Comparison of ENCODE assay signal across 17 cellular contexts in genomic region chr6:129890701-129891100, GRCh38. TPM values are rescaled to one million over a fixed set of nuclear protein-coding genes. Genes with fewer than 3 reads are reported as not detected.
A peak's percentile ranks its signal among the peaks of the same experiment; 100 is the strongest.
DNase-seq lines count a peak whose midpoint lies in the region; ATAC-seq and TF ChIP-seq lines count a peak whose summit lies in the region.
"Had no signal": no experiment of that assay in that cellular context is flagged by ENCODE, and none has a peak within 500 bp of the region (broad histone marks: within the 10 kb centered on the region; RNA-seq: fewer than 3 reads in every experiment).

No MANE protein-coding gene starts in this region.

- ATAC-seq in HG02885 (IDR thresholded peaks at IDR 0.05; ENCODE audit: poor library complexity, unreplicated experiment), result peak; percentile 43
- peak; percentile 44 for ATAC-seq in activated T-helper 17 cell treated with anti-CD3 and anti-CD28 coated beads, Interleukin-2, amount 50 U/mL, for 72 hours (replicated peaks)
- ATAC-seq in HG03039 (IDR thresholded peaks at IDR 0.05; ENCODE audit: unreplicated experiment), result no peak
- ATAC-seq: effector memory CD8-positive, alpha-beta T cell; gastrocnemius medialis; WTC11 had no signal

- H3K4me3 Mint-ChIP-seq in activated T-helper 17 cell treated with anti-CD3 and anti-CD28 coated beads, Interleukin-2, amount 50 U/mL, for 72 hours, result no peak overlapping the region
- H3K4me3 Mint-ChIP-seq: activated naive CD8-positive, alpha-beta T cell; effector memory CD8-positive, alpha-beta T cell; WTC11 had no signal

- TF ChIP-seq CTCF in prostate gland (IDR thresholded peaks at IDR 0.05), result no peak

- no peak overlapping the region for H3K27ac Mint-ChIP-seq in activated T-helper 17 cell treated with anti-CD3 and anti-CD28 coated beads, Interleukin-2, amount 50 U/mL, for 72 hours
- H3K27ac Mint-ChIP-seq: activated naive CD8-positive, alpha-beta T cell had no signal

- no peak for TF ChIP-seq POLR2A in prostate gland (IDR thresholded peaks at IDR 0.05)

- DNase-seq in ELR (ENCODE audit: low read depth) (peak; percentile 67), kidney tubule cell (ENCODE audit: low spot score) (peak; percentile 85), NCI-H2171 (lab: John Stamatoyannopoulos, UW) (no peak), prostate gland (ENCODE audit: low spot score) (no peak)
- DNase-seq in activated naive CD4-positive, alpha-beta T cell treated with Interleukin-2 at 50 U/mL for 16 hours, result no peak
- DNase-seq: central memory CD4-positive, alpha-beta T cell; effector memory CD8-positive, alpha-beta T cell; gastrocnemius medialis; NCI-H1105; NCI-H2227 treated with DMSO at 0.1 percent for 48 hours; occipital lobe had no signal

- H3K9me3 ChIP-seq in prostate gland, result no peaks in the 10 kb centered on the region
- H3K9me3 ChIP-seq: gastrocnemius medialis had no signal

- no peak overlapping the region for H3K4me3 ChIP-seq in prostate gland
- H3K4me3 ChIP-seq: gastrocnemius medialis had no signal

- H3K4me1 Mint-ChIP-seq in activated T-helper 17 cell treated with anti-CD3 and anti-CD28 coated beads, Interleukin-2, amount 50 U/mL, for 72 hours, result no peaks in the 10 kb centered on the region
- H3K4me1 Mint-ChIP-seq: WTC11 had no signal

- H3K27me3 ChIP-seq in prostate gland (replicated peaks; ENCODE audit: insufficient read depth), result no peaks in the 10 kb centered on the region
- H3K27me3 ChIP-seq: gastrocnemius medialis had no signal

- H3K9me3 Mint-ChIP-seq in activated T-helper 17 cell treated with anti-CD3 and anti-CD28 coated beads, Interleukin-2, amount 50 U/mL, for 72 hours, result peaks cover 5% of the 10 kb centered on the region
- H3K9me3 Mint-ChIP-seq: effector memory CD8-positive, alpha-beta T cell; WTC11 had no signal

- no peak overlapping the region for H3K27ac ChIP-seq in prostate gland
- H3K27ac ChIP-seq: gastrocnemius medialis had no signal

- no peaks in the 10 kb centered on the region for H3K36me3 Mint-ChIP-seq in activated T-helper 17 cell treated with anti-CD3 and anti-CD28 coated beads, Interleukin-2, amount 50 U/mL, for 72 hours (ENCODE audit: low read depth)
- H3K36me3 Mint-ChIP-seq: activated naive CD8-positive, alpha-beta T cell; WTC11 had no signal

- H3K27me3 Mint-ChIP-seq in activated T-helper 17 cell treated with anti-CD3 and anti-CD28 coated beads, Interleukin-2, amount 50 U/mL, for 72 hours, result no peaks in the 10 kb centered on the region
- H3K27me3 Mint-ChIP-seq: effector memory CD8-positive, alpha-beta T cell had no signal

- intact Hi-C loops in prostate gland (cut with DNase I), result no loop called here

- H3K36me3 ChIP-seq in prostate gland, result no peaks in the 10 kb centered on the region
- H3K36me3 ChIP-seq: gastrocnemius medialis had no signal

- no peaks in the 10 kb centered on the region for H3K4me1 ChIP-seq in prostate gland (replicated peaks)
- H3K4me1 ChIP-seq: gastrocnemius medialis had no signal

- 69% methylated on average over 4 of the region's 4 CpGs for WGBS in prostate gland

RNA-seq across cellular contexts. Expression of gene TMEM244, which starts 29.6 kb away (rescaled TPM):
- total RNA-seq in activated T-helper 17 cell treated with anti-CD3 and anti-CD28 coated beads, Interleukin-2, amount 50 U/mL, for 72 hours, result not detected
- total RNA-seq in prostate gland, result not detected
- total RNA-seq: gastrocnemius medialis, mesenteric fat pad, WTC11 had no signal

Comparison
In these comparisons a context has a peak if more than half of its experiments do, and no peak if none do; other contexts are left out.
1. DNase-seq: peak in ELR (single experiment) and kidney tubule cell (single experiment); none in NCI-H2171 (single experiment), activated naive CD4-positive, alpha-beta T cell treated with Interleukin-2 at 50 U/mL for 16 hours (single experiment) and prostate gland (single experiment).